9 cellular contexts compared by ENCODE assay signal in the genomic region with DNA sequence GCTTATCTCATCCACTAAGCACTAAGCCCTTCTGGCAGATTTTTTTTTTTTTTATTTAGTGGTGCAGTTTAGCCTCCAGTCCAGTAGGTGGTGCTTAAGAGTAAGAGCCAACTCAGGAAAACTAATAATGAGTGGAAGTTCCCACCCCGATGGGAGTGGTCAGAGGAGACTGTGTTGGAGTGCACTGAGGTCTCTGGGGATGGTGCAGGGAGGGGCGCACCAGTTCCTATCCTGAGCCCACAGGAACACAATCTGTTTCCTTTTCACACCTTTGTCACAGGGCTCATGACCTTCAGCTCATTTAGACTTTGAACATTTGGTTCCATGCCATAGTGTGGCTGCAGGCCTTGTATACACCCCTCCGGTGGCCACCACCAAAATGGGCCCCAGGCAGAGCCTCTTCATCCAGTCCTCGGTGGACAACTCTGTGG.
DNase-seq lines count a peak whose midpoint lies in the region; ATAC-seq and TF ChIP-seq lines count a peak whose summit lies in the region.
"Had no signal": no experiment of that assay in that cellular context is flagged by ENCODE, and none has a peak within 500 bp of the region (broad histone marks: within the 10 kb centered on the region; RNA-seq: fewer than 3 reads in every experiment).

No MANE protein-coding gene starts in this region.

- TF ChIP-seq CTCF in RWPE1 (conservative IDR thresholded peaks at IDR 0.05; ENCODE audit: low read depth) (peak; percentile 15; the same call in 1 of the 2 replicates), coronary artery (IDR thresholded peaks at IDR 0.05) (no peak)

- CTCF ChIA-PET in activated CD4-positive, alpha-beta T cell treated with anti-CD3 and anti-CD28 coated beads for 36 hours (lab: Charles Lee): interaction anchor here (0.6 to 1.6 kb wide), 9 partner anchors 10 to 1044 kb away, joined by 3 to 7 read pairs (median 3); no protein-coding TSS in a partner anchor
- CTCF ChIA-PET in RWPE1 (lab: Yijun Ruan, JAX): interaction anchor here (0.6 to 1.1 kb wide), 7 partner anchors 22 to 500 kb away, joined by 3 to 9 read pairs (median 3); no protein-coding TSS in a partner anchor

- no peaks in the 10 kb centered on the region for H3K4me1 ChIP-seq in iPS DF 6.9 (ENCODE audit: control insufficient read depth, insufficient read depth, low read length)

- H3K27ac Mint-ChIP-seq in activated CD4-positive, alpha-beta T cell treated with anti-CD3 and anti-CD28 coated beads for 36 hours: no peak overlapping the region

- no CpG with 5 or more reads among the region's 4 CpGs for WGBS in iPS DF 6.9 (ENCODE audit: insufficient coverage, insufficient read length)

- no peaks in the 10 kb centered on the region for H3K36me3 ChIP-seq in iPS DF 6.9 (ENCODE audit: control insufficient read depth, insufficient read depth, low read length)

- H3K27ac ChIP-seq in RWPE1 (no peak overlapping the region), iPS DF 6.9 (ENCODE audit: low read length) (no peak overlapping the region), coronary artery (no peak overlapping the region)

- ATAC-seq in activated CD4-positive, alpha-beta T cell treated with anti-CD3 and anti-CD28 coated beads for 36 hours: no peak
- ATAC-seq in HG02938 (IDR thresholded peaks at IDR 0.05; ENCODE audit: unreplicated experiment): peak; percentile 90
- no peak for ATAC-seq in activated T-cell treated with anti-CD3 and anti-CD28 coated beads, Interleukin-2, amount 50 U/mL, for 4 hours

- peaks cover 2% of the 10 kb centered on the region for H3K9me3 Mint-ChIP-seq in activated CD4-positive, alpha-beta T cell treated with anti-CD3 and anti-CD28 coated beads for 36 hours (ENCODE audit: low read depth)
- peaks cover 13% of the 10 kb centered on the region for H3K9me3 Mint-ChIP-seq in activated T-cell treated with anti-CD3 and anti-CD28 coated beads, Interleukin-2, amount 50 U/mL, for 4 hours

- no peak overlapping the region for H3K4me3 Mint-ChIP-seq in activated CD4-positive, alpha-beta T cell treated with anti-CD3 and anti-CD28 coated beads for 36 hours
- no peak overlapping the region for H3K4me3 Mint-ChIP-seq in activated T-cell treated with anti-CD3 and anti-CD28 coated beads, Interleukin-2, amount 50 U/mL, for 4 hours
- H3K4me3 Mint-ChIP-seq: activated naive CD4-positive, alpha-beta T cell treated with anti-CD3 and anti-CD28 coated beads, Interleukin-2, amount 50 U/mL, for 24 hours had no signal

- H3K4me1 Mint-ChIP-seq in activated CD4-positive, alpha-beta T cell treated with anti-CD3 and anti-CD28 coated beads for 36 hours: no peaks in the 10 kb centered on the region
- H3K4me1 Mint-ChIP-seq in activated T-cell treated with anti-CD3 and anti-CD28 coated beads, Interleukin-2, amount 50 U/mL, for 4 hours (ENCODE audit: low read depth): no peaks in the 10 kb centered on the region
- H3K4me1 Mint-ChIP-seq: activated naive CD4-positive, alpha-beta T cell treated with anti-CD3 and anti-CD28 coated beads, Interleukin-2, amount 50 U/mL, for 24 hours had no signal

- POLR2A ChIA-PET in activated CD4-positive, alpha-beta T cell treated with anti-CD3 and anti-CD28 coated beads for 36 hours (lab: Charles Lee): no interaction called here
- POLR2A ChIA-PET in RWPE1 (lab: Yijun Ruan, JAX; ENCODE audit: low non-redundant PET): no interaction called here

- no peaks in the 10 kb centered on the region for H3K27me3 ChIP-seq in iPS DF 6.9 (ENCODE audit: control insufficient read depth, insufficient read depth, low read length)

- intact Hi-C loops in activated CD4-positive, alpha-beta T cell treated with anti-CD3 and anti-CD28 coated beads for 36 hours (cut with DNase I, micrococcal nuclease): loop anchor here in 1 of 2 experiments (10.0 kb wide), 1 partner anchor 391 kb away; no protein-coding TSS in a partner anchor

- H3K27me3 Mint-ChIP-seq in activated CD4-positive, alpha-beta T cell treated with anti-CD3 and anti-CD28 coated beads for 36 hours: no peaks in the 10 kb centered on the region
- H3K27me3 Mint-ChIP-seq in activated T-cell treated with anti-CD3 and anti-CD28 coated beads, Interleukin-2, amount 50 U/mL, for 4 hours (ENCODE audit: low read depth): no peaks in the 10 kb centered on the region
- H3K27me3 Mint-ChIP-seq: activated naive CD4-positive, alpha-beta T cell treated with anti-CD3 and anti-CD28 coated beads, Interleukin-2, amount 50 U/mL, for 24 hours had no signal

- no peaks in the 10 kb centered on the region for H3K36me3 Mint-ChIP-seq in activated CD4-positive, alpha-beta T cell treated with anti-CD3 and anti-CD28 coated beads for 36 hours (ENCODE audit: low read depth)
- no peaks in the 10 kb centered on the region for H3K36me3 Mint-ChIP-seq in activated T-cell treated with anti-CD3 and anti-CD28 coated beads, Interleukin-2, amount 50 U/mL, for 4 hours (ENCODE audit: insufficient read depth)
- H3K36me3 Mint-ChIP-seq: activated naive CD4-positive, alpha-beta T cell treated with anti-CD3 and anti-CD28 coated beads, Interleukin-2, amount 50 U/mL, for 24 hours had no signal

- no peaks in the 10 kb centered on the region; the same call in 1 of the 2 replicates for H3K9me3 ChIP-seq in iPS DF 6.9 (ENCODE audit: control insufficient read depth, insufficient read depth, low read length)

- peak; percentile 7 for DNase-seq in activated CD4-positive, alpha-beta T cell treated with anti-CD3 and anti-CD28 coated beads for 36 hours
- DNase-seq in activated CD4-positive, alpha-beta T cell treated with anti-CD3 and anti-CD28 coated beads, Interleukin-2, amount 50 U/mL, for 48 hours: no peak
- no peak for DNase-seq in RWPE1 (ENCODE audit: low spot score)
- DNase-seq in iPS DF 6.9 (ENCODE audit: low read depth, low spot score): peak; percentile 16
- DNase-seq in activated T-cell treated with anti-CD3 and anti-CD28 coated beads, Interleukin-2, amount 50 U/mL, for 4 hours: no peak
- DNase-seq in cerebellar nuclear complex (lab: John Stamatoyannopoulos, UW): no peak
- DNase-seq in coronary artery (ENCODE audit: low spot score): no peak

- H3K4me3 ChIP-seq in iPS DF 6.9 (ENCODE audit: low read length) (no peak overlapping the region), coronary artery (no peak overlapping the region)

Comparison
In these comparisons a context has a peak if more than half of its experiments do, and no peak if none do; other contexts are left out.
1. DNase-seq: peak in activated CD4-positive, alpha-beta T cell treated with anti-CD3 and anti-CD28 coated beads for 36 hours (single experiment) and iPS DF 6.9 (single experiment); none in activated CD4-positive, alpha-beta T cell treated with anti-CD3 and anti-CD28 coated beads, Interleukin-2, amount 50 U/mL, for 48 hours (0 of 2), RWPE1 (single experiment), activated T-cell treated with anti-CD3 and anti-CD28 coated beads, Interleukin-2, amount 50 U/mL, for 4 hours (single experiment), cerebellar nuclear complex (0 of 2) and coronary artery (single experiment).